Comparison of ENCODE assay signal across 1 cellular context in the genomic region with DNA sequence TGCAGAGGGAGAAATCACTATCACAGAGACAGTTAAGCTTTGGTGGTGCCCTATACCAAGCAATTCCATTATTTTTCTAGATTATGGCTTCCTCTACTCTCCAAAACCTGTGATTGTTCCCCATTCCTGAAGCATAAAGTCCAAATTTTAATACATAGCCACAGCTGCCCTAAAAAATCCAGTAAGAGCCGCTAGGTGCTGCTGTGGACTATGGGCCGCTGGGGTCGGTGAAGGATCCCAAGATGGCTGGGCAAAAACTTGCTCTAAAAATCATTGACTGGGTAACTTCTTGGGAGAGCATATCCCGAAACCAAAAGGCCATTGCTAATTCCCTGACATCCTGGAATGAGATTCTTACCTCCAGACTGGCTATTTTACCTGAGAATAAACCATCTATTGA.
TF ChIP-seq lines count a peak whose summit lies in the region.

No MANE protein-coding gene starts in this region.

TF ChIP-seq in K562, 482 proteins besides CTCF, POLR2A, EP300 and RAD21 (continued from another document):
- TF ChIP-seq, protein P1, sequence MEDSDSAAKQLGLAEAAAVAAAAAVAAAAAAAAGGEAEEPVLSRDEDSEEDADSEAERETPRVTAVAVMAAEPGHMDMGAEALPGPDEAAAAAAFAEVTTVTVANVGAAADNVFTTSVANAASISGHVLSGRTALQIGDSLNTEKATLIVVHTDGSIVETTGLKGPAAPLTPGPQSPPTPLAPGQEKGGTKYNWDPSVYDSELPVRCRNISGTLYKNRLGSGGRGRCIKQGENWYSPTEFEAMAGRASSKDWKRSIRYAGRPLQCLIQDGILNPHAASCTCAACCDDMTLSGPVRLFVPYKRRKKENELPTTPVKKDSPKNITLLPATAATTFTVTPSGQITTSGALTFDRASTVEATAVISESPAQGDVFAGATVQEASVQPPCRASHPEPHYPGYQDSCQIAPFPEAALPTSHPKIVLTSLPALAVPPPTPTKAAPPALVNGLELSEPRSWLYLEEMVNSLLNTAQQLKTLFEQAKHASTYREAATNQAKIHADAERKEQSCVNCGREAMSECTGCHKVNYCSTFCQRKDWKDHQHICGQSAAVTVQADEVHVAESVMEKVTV (CRISPR knock-in tag; IDR thresholded peaks at IDR 0.05): 0 out of 2 replicates have a peak, but pooled peaks have one; percentile 17
